23 cellular contexts compared by ENCODE assay signal in the genomic region with DNA sequence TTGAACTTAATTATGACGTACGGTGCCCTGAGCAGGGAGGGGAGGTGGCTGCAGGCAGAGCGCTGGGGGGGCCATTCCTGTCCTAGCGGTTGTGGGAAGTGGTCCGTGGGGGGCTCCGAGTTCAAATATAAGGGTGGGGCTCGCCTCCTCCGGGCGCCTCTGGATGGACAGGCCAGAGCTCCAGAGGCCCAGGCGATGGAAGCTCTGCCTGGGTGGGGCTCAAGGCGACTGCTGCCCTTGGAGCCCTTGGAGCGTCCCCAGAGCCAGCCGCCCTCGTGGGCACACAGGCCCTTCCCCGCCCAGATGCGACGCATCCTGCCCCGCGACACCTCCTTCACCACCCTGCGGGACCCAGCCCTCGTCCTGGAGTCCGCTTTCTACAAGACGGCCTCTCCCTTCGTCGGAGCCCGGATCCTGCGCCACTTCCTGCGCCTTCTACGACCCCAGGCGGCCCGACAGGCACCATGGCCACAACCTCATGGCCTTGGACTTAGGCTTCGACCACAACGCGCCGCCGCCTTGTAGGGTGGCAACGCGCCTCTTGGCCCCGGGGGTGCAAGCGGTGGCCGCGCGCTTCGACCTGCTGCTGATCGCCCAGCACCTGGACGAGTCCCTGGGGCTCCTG. TPM values are rescaled to one million over a fixed set of nuclear protein-coding genes. Genes with fewer than 3 reads are reported as not detected.
DNase-seq lines count a peak whose midpoint lies in the region; ATAC-seq and TF ChIP-seq lines count a peak whose summit lies in the region.
"Had no signal": no experiment of that assay in that cellular context is flagged by ENCODE, and none has a peak within 500 bp of the region (broad histone marks: within the 10 kb centered on the region; RNA-seq: fewer than 3 reads in every experiment).

No MANE protein-coding gene starts in this region.

- H3K9me3 ChIP-seq in HUES48 (ENCODE audit: control insufficient read depth, insufficient read depth, low read length), result no peaks in the 10 kb centered on the region
- H3K9me3 ChIP-seq in iPS DF 6.9 (ENCODE audit: control insufficient read depth, insufficient read depth, low read length), result no peaks in the 10 kb centered on the region
- no peaks in the 10 kb centered on the region for H3K9me3 ChIP-seq in psoas muscle
- H3K9me3 ChIP-seq: BLaER1, Caco-2 had no signal

- H3K27ac Mint-ChIP-seq in GM23338, result no peak overlapping the region
- H3K27ac Mint-ChIP-seq: CD4-positive, alpha-beta memory T cell had no signal

- H2AFZ ChIP-seq in GM23338, result peak overlapping the region; percentile 87

- H3K27me3 Mint-ChIP-seq in GM23338 (ENCODE audit: insufficient read depth, low read depth, poor library complexity), result peaks cover 29% of the 10 kb centered on the region

- no peaks in the 10 kb centered on the region for H3K4me1 Mint-ChIP-seq in GM23338
- H3K4me1 Mint-ChIP-seq: CD4-positive, alpha-beta memory T cell had no signal

- H3K36me3 ChIP-seq in GM23338 (ENCODE audit: insufficient read depth) (no peaks in the 10 kb centered on the region), HUES48 (ENCODE audit: control insufficient read depth, insufficient read depth, low read length) (no peaks in the 10 kb centered on the region), iPS DF 6.9 (ENCODE audit: control insufficient read depth, insufficient read depth, low read length) (no peaks in the 10 kb centered on the region; the same call in 1 of the 2 replicates), psoas muscle (ENCODE audit: insufficient read depth in 1 of 2, low read depth in 1 of 2) (no peaks in the 10 kb centered on the region)
- H3K36me3 ChIP-seq: BLaER1 had no signal

- intact Hi-C loops in psoas muscle (cut with DNase I), result no loop called here

- no peaks in the 10 kb centered on the region for H3K36me3 Mint-ChIP-seq in GM23338 (ENCODE audit: low read depth)
- H3K36me3 Mint-ChIP-seq: CD4-positive, alpha-beta memory T cell had no signal

- no peaks in the 10 kb centered on the region for H3K79me2 ChIP-seq in GM23338 (replicated peaks; ENCODE audit: insufficient read depth)

- H3K4me1 ChIP-seq in GM23338 (ENCODE audit: insufficient read depth) (no peaks in the 10 kb centered on the region), HUES48 (ENCODE audit: control insufficient read depth, insufficient read depth, low read length) (no peaks in the 10 kb centered on the region), iPS DF 6.9 (ENCODE audit: control insufficient read depth, insufficient read depth, low read length) (no peaks in the 10 kb centered on the region), psoas muscle (no peaks in the 10 kb centered on the region)
- H3K4me1 ChIP-seq: Caco-2 had no signal

- peak overlapping the region; percentile 75 for H3K4me2 ChIP-seq in GM23338
- H3K4me2 ChIP-seq: BLaER1 had no signal

- H4K20me1 ChIP-seq in GM23338 (replicated peaks; ENCODE audit: insufficient read depth), result no peaks in the 10 kb centered on the region
- H4K20me1 ChIP-seq: BLaER1 had no signal

- H3K4me3 Mint-ChIP-seq in GM23338, result peak overlapping the region; percentile 33; the same call in 2 of the 3 replicates
- H3K4me3 Mint-ChIP-seq: CD4-positive, alpha-beta memory T cell had no signal

- DNase-seq in GM23338 (ENCODE audit: low spot score), result peak; percentile 56
- DNase-seq in iPS DF 6.9 (ENCODE audit: low read depth, low spot score), result no peak
- DNase-seq in psoas muscle, result no peak
- DNase-seq in NCI-H524 treated with DMSO at 0.1 percent for 48 hours (lab: John Stamatoyannopoulos, UW), result no peak
- DNase-seq: Caco-2; CD4-positive, alpha-beta memory T cell; DND-41; GOT3; KBM-7; MM.1S; NCI-H1092 treated with DMSO at 0.1 percent for 48 hours; NCI-H2081 treated with DMSO at 0.1 percent for 48 hours; NCI-H2171 treated with DMSO at 0.1 percent for 48 hours; NCI-H526; SHP77; SW 1271 had no signal

- TF ChIP-seq CTCF in GM23338 (conservative IDR thresholded peaks at IDR 0.05; ENCODE audit: low read depth in 2 of 2) (no peak), psoas muscle (IDR thresholded peaks at IDR 0.05) (no peak)

- H3K27ac ChIP-seq in GM23338 (ENCODE audit: low read depth) (no peak overlapping the region), HUES48 (ENCODE audit: low read depth, low read length) (no peak overlapping the region), iPS DF 6.9 (ENCODE audit: low read length) (no peak overlapping the region), psoas muscle (no peak overlapping the region)
- H3K27ac ChIP-seq: BLaER1, SK-N-MC had no signal

- ATAC-seq in GM23338 (peak; percentile 54), psoas muscle (peak in 1 of 4 donors; percentile 10), GM18502 (IDR thresholded peaks at IDR 0.05; ENCODE audit: poor library complexity, unreplicated experiment) (no peak), GM21786 (IDR thresholded peaks at IDR 0.05; ENCODE audit: unreplicated experiment) (no peak)
- ATAC-seq: GM12878, HepG2 had no signal

- WGBS in iPS DF 6.9 (ENCODE audit: insufficient coverage, insufficient read length), result no CpG with 5 or more reads among the region's 46 CpGs
- 43 to 63% (median 54%) methylated on average over 37 to 46 of the region's 46 CpGs for WGBS in psoas muscle, 3 donors

- no peaks in the 10 kb centered on the region for H3K9me2 ChIP-seq in GM23338 (ENCODE audit: insufficient read depth)

- no peaks in the 10 kb centered on the region for H3K9me3 Mint-ChIP-seq in GM23338

- H3K4me3 ChIP-seq in GM23338, result peak overlapping the region; percentile 51
- H3K4me3 ChIP-seq in HUES48 (ENCODE audit: low read depth, low read length), result peak overlapping the region; percentile 19; the same call in 1 of the 2 replicates
- peak overlapping the region; percentile 12; the same call in 1 of the 2 replicates for H3K4me3 ChIP-seq in iPS DF 6.9 (ENCODE audit: low read length)
- H3K4me3 ChIP-seq in psoas muscle, result peak overlapping the region; percentile 41
- H3K4me3 ChIP-seq: BLaER1, GM12878, SK-N-MC had no signal

- H3K27me3 ChIP-seq in GM23338 (ENCODE audit: insufficient read depth), result peaks cover 26% of the 10 kb centered on the region
- peaks cover 12% of the 10 kb centered on the region for H3K27me3 ChIP-seq in HUES48 (ENCODE audit: control insufficient read depth, insufficient read depth, low read length)
- H3K27me3 ChIP-seq in iPS DF 6.9 (ENCODE audit: control insufficient read depth, insufficient read depth, low read length), result 0 out of 2 replicates have a peak, but pooled peaks cover 2% of the 10 kb centered on the region
- peaks cover 0 to 8% (median 0%) of the 10 kb centered on the region in 3 donors for H3K27me3 ChIP-seq in psoas muscle (ENCODE audit: insufficient read depth in 3 of 3, low read length in 2 of 3)
- H3K27me3 ChIP-seq: BLaER1 had no signal

- H3F3A ChIP-seq in GM23338 (replicated peaks; ENCODE audit: low read depth), result no peaks in the 10 kb centered on the region

- no peak overlapping the region for H3K9ac ChIP-seq in HUES48 (ENCODE audit: low read depth, low read length)
- H3K9ac ChIP-seq: BLaER1 had no signal

TF ChIP-seq in GM23338, 12 proteins besides CTCF, POLR2A, EP300 and RAD21:
- no peak for TF ChIP-seq EZH2 (IDR thresholded peaks at IDR 0.05; ENCODE audit: low read depth, unreplicated experiment)
- TF ChIP-seq, protein P1, sequence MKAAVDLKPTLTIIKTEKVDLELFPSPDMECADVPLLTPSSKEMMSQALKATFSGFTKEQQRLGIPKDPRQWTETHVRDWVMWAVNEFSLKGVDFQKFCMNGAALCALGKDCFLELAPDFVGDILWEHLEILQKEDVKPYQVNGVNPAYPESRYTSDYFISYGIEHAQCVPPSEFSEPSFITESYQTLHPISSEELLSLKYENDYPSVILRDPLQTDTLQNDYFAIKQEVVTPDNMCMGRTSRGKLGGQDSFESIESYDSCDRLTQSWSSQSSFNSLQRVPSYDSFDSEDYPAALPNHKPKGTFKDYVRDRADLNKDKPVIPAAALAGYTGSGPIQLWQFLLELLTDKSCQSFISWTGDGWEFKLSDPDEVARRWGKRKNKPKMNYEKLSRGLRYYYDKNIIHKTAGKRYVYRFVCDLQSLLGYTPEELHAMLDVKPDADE (IDR thresholded peaks at IDR 0.05), result no peak
- TF ChIP-seq EZH2phosphoT487 (IDR thresholded peaks at IDR 0.05; ENCODE audit: unreplicated experiment), result no peak

RNA-seq across cellular contexts. Expression of gene AQP12B, which starts 10.5 kb away (rescaled TPM):
- total RNA-seq in GM23338 (2014; rRNA removed; shearing (Covaris generic)), result not detected in 2 replicates
- polyA plus RNA-seq in GM23338 (2016; fragmentation: Nextera tagmentation; extraction: Ambion mirVana), result not detected in 2 replicates
- not detected for total RNA-seq in psoas muscle
- not detected for polyA plus RNA-seq in psoas muscle
- total RNA-seq: Caco-2; CD4-positive, alpha-beta memory T cell; GM12878; HepG2 had no signal
- polyA plus RNA-seq: CD4-positive, alpha-beta memory T cell; GM12878; HepG2 had no signal

RNA-seq across cellular contexts. Expression of gene AQP12A, which starts 19.5 kb away (rescaled TPM):
- not detected in 2 replicates for total RNA-seq in GM23338 (2014; rRNA removed; shearing (Covaris generic))
- polyA plus RNA-seq in GM23338 (2016; fragmentation: Nextera tagmentation; extraction: Ambion mirVana) (not detected in 2 replicates), psoas muscle (not detected)
- not detected for total RNA-seq in psoas muscle
- total RNA-seq: Caco-2; CD4-positive, alpha-beta memory T cell; GM12878; HepG2 had no signal
- polyA plus RNA-seq: CD4-positive, alpha-beta memory T cell; GM12878; HepG2 had no signal

RNA-seq across cellular contexts. Expression of gene GPR35, which starts 46.9 kb away (rescaled TPM):
- 0.39 TPM in 1 of 2 replicates, not detected in the other for total RNA-seq in GM23338 (2014; rRNA removed; shearing (Covaris generic))
- polyA plus RNA-seq in GM23338 (2016; fragmentation: Nextera tagmentation; extraction: Ambion mirVana) (0.21 TPM in 1 of 2 replicates, not detected in the other), psoas muscle (under 1 TPM; 0.30 to 0.89 (median 0.58) TPM)
- under 1 TPM; 0.36 to 0.92 (median 0.68) TPM for total RNA-seq in psoas muscle
